In genomic region chr1:167401260-167401873, GRCh38 we compare ENCODE assay signal across 7 cellular contexts.
DNase-seq lines count a peak whose midpoint lies in the region; ATAC-seq and TF ChIP-seq lines count a peak whose summit lies in the region.

No MANE protein-coding gene starts in this region.

- H3K36me3 Mint-ChIP-seq in activated T-helper 1 cell treated with anti-CD3 and anti-CD28 coated beads, Interleukin-12 subunit alpha, Interleukin-12 subunit beta, Interleukin-2, Interleukin-4 antibody, amounts not matched to agents 30 ng/mL and 10 ng/mL and 1 ng/mL, durations not matched to agents 14 hours and 24 hours and 36 hours (ENCODE audit: low read depth), result peaks cover 22% of the 10 kb centered on the region

- H3K9me2 ChIP-seq in OCI-LY7 (ENCODE audit: insufficient read depth, low read length), result no peaks in the 10 kb centered on the region

- H3K4me3 ChIP-seq in GM12864 (ENCODE audit: low read depth, low read length) (no peak overlapping the region), OCI-LY7 (ENCODE audit: low read depth, low read length, poor library complexity, severe bottlenecking) (no peak overlapping the region)

- no peaks in the 10 kb centered on the region for H3K79me2 ChIP-seq in OCI-LY7 (ENCODE audit: insufficient read depth, low read depth, low read length)

- no peaks in the 10 kb centered on the region for H3K4me1 Mint-ChIP-seq in activated T-helper 1 cell treated with anti-CD3 and anti-CD28 coated beads, Interleukin-12 subunit alpha, Interleukin-12 subunit beta, Interleukin-2, Interleukin-4 antibody, amounts not matched to agents 30 ng/mL and 10 ng/mL and 1 ng/mL, durations not matched to agents 14 hours and 24 hours and 36 hours (ENCODE audit: low read depth)

- no peak overlapping the region for H3K27ac ChIP-seq in OCI-LY7 (ENCODE audit: low read depth, low read length, poor library complexity, severe bottlenecking)

- H3K9me3 ChIP-seq in OCI-LY7 (ENCODE audit: low read length), result no peaks in the 10 kb centered on the region

- no peak overlapping the region for H3K4me2 ChIP-seq in OCI-LY7 (ENCODE audit: low read length)

- no peak overlapping the region for H3K27ac Mint-ChIP-seq in activated T-helper 1 cell treated with anti-CD3 and anti-CD28 coated beads, Interleukin-12 subunit alpha, Interleukin-12 subunit beta, Interleukin-2, Interleukin-4 antibody, amounts not matched to agents 30 ng/mL and 10 ng/mL and 1 ng/mL, durations not matched to agents 14 hours and 24 hours and 36 hours

- no peak overlapping the region for H2AFZ ChIP-seq in OCI-LY7 (ENCODE audit: low read length)

- H3K36me3 ChIP-seq in OCI-LY7 (ENCODE audit: insufficient read depth, low read length), result peaks cover 95% of the 10 kb centered on the region

- ATAC-seq in sciatic nerve (peak; percentile 68), HG02885 (IDR thresholded peaks at IDR 0.05; ENCODE audit: poor library complexity, unreplicated experiment) (no peak)

- no peaks in the 10 kb centered on the region for H4K20me1 ChIP-seq in OCI-LY7 (ENCODE audit: insufficient read depth, low read length)

- intact Hi-C loops in OCI-LY7 (cut with micrococcal nuclease; ENCODE audit: unreplicated experiment), result loop anchor here (1.0 kb wide), 2 partner anchors 41 to 133 kb away; no protein-coding TSS in a partner anchor
- intact Hi-C loops in activated T-helper 1 cell treated with anti-CD3 and anti-CD28 coated beads, Interleukin-12 subunit alpha, Interleukin-12 subunit beta, Interleukin-2, Interleukin-4 antibody, amounts not matched to agents 30 ng/mL and 10 ng/mL and 1 ng/mL, durations not matched to agents 14 hours and 24 hours and 36 hours (cut with micrococcal nuclease), result no loop called here
- intact Hi-C loops in sciatic nerve (cut with DNase I), result no loop called here

- CTCF ChIA-PET in OCI-LY7 (lab: Charles Lee; ENCODE audit: unreplicated experiment), result interaction anchor here (0.8 to 1.0 kb wide), 2 partner anchors 17 to 133 kb away, joined by 3 to 5 read pairs; no protein-coding TSS in a partner anchor

- no peak overlapping the region for H3K4me3 Mint-ChIP-seq in activated T-helper 1 cell treated with anti-CD3 and anti-CD28 coated beads, Interleukin-12 subunit alpha, Interleukin-12 subunit beta, Interleukin-2, Interleukin-4 antibody, amounts not matched to agents 30 ng/mL and 10 ng/mL and 1 ng/mL, durations not matched to agents 14 hours and 24 hours and 36 hours

- DNase-seq in GM12864 (ENCODE audit: low read depth) (peak; percentile 31), HK-2 (ENCODE audit: unreplicated experiment) (peak; percentile 33), OCI-LY7 (ENCODE audit: low spot score) (peak; percentile 70), germinal center (ENCODE audit: low spot score) (peak; percentile 28), sciatic nerve (ENCODE audit: low spot score) (peak; percentile 57)
- DNase-seq in activated T-helper 1 cell treated with anti-CD3 and anti-CD28 coated beads, Interleukin-12 subunit alpha, Interleukin-12 subunit beta, Interleukin-2, Interleukin-4 antibody, amounts not matched to agents 30 ng/mL and 10 ng/mL and 1 ng/mL, durations not matched to agents 14 hours and 24 hours and 36 hours (ENCODE audit: low spot score), result peak; percentile 12

- POLR2A ChIA-PET in OCI-LY7 (lab: Charles Lee), result interaction anchor here (1.0 to 1.7 kb wide), 4 partner anchors 39 to 148 kb away, joined by 3 to 12 read pairs (median 4); no protein-coding TSS in a partner anchor

- TF ChIP-seq CTCF in GM12864 (IDR thresholded peaks at IDR 0.05; ENCODE audit: low read depth, low read length, missing control alignments), result peak; percentile 61
- TF ChIP-seq CTCF in OCI-LY7 (conservative IDR thresholded peaks at IDR 0.05; ENCODE audit: low read length), result peak; percentile 83

- H3K27me3 Mint-ChIP-seq in activated T-helper 1 cell treated with anti-CD3 and anti-CD28 coated beads, Interleukin-12 subunit alpha, Interleukin-12 subunit beta, Interleukin-2, Interleukin-4 antibody, amounts not matched to agents 30 ng/mL and 10 ng/mL and 1 ng/mL, durations not matched to agents 14 hours and 24 hours and 36 hours (ENCODE audit: insufficient read depth), result no peaks in the 10 kb centered on the region

- BruUV-seq in OCI-LY7 (replicated peaks; lab: Mats Ljungman, UMichigan), result no TSS peak

- H3K4me1 ChIP-seq in OCI-LY7 (ENCODE audit: insufficient read depth, low read length, poor library complexity, severe bottlenecking), result peaks cover 11% of the 10 kb centered on the region

- H3K9me3 Mint-ChIP-seq in activated T-helper 1 cell treated with anti-CD3 and anti-CD28 coated beads, Interleukin-12 subunit alpha, Interleukin-12 subunit beta, Interleukin-2, Interleukin-4 antibody, amounts not matched to agents 30 ng/mL and 10 ng/mL and 1 ng/mL, durations not matched to agents 14 hours and 24 hours and 36 hours, result no peaks in the 10 kb centered on the region

Comparison
In these comparisons a context has a peak if more than half of its experiments do, and no peak if none do; other contexts are left out.
1. DNase-seq: peak in every context shown above with its lines; median percentile 70 in OCI-LY7; 57 in sciatic nerve; 33 in HK-2; 31 in GM12864; 28 in germinal center; 12 in activated T-helper 1 cell treated with anti-CD3 and anti-CD28 coated beads, Interleukin-12 subunit alpha, Interleukin-12 subunit beta, Interleukin-2, Interleukin-4 antibody, amounts not matched to agents 30 ng/mL and 10 ng/mL and 1 ng/mL, durations not matched to agents 14 hours and 24 hours and 36 hours.